In genomic region chr1:27101696-27102095, GRCh38 we compare ENCODE assay signal across 20 cellular contexts. TPM values are rescaled to one million over a fixed set of nuclear protein-coding genes. Genes with fewer than 3 reads are reported as not detected.
DNase-seq lines count a peak whose midpoint lies in the region; ATAC-seq, FAIRE-seq and TF ChIP-seq lines count a peak whose summit lies in the region.
"Had no signal": no experiment of that assay in that cellular context is flagged by ENCODE, and none has a peak within 500 bp of the region (broad histone marks: within the 10 kb centered on the region; RNA-seq: fewer than 3 reads in every experiment).

No MANE protein-coding gene starts in this region.

- DNase-seq in right cardiac atrium (peak in 2 of 3 donors; percentile 62 to 69), left cardiac atrium (no peak), Karpas-422 (no peak), kidney (peak; percentile 81), NCI-H2081 (lab: John Stamatoyannopoulos, UW) (no peak), COLO829 (ENCODE audit: low spot score) (no peak), testis (no peak)
- DNase-seq in stimulated activated effector memory CD8-positive, alpha-beta T cell treated with anti-CD3 and anti-CD28 coated beads, Interleukin-12 subunit alpha, Interleukin-12 subunit beta, amount 100 ng/mL, for 72 hours (ENCODE audit: low spot score in 2 of 2) = no peak
- DNase-seq: Calu3; CD4-positive, CD25-positive, alpha-beta regulatory T cell; DMS79; EL; GOT3; HCEC 1CT had no signal

- H3K9me2 ChIP-seq in Karpas-422 (replicated peaks; ENCODE audit: insufficient read depth, low read length) = no peaks in the 10 kb centered on the region

- peaks cover 40% of the 10 kb centered on the region for H3K4me1 Mint-ChIP-seq in stimulated activated effector memory CD8-positive, alpha-beta T cell treated with anti-CD3 and anti-CD28 coated beads, Interleukin-12 subunit alpha, Interleukin-12 subunit beta, amount 100 ng/mL, for 72 hours

- 0 out of 2 replicates have a peak, but pooled peaks cover 15% of the 10 kb centered on the region for H3K36me3 ChIP-seq in Karpas-422 (ENCODE audit: insufficient read depth, low read length)
- no peaks in the 10 kb centered on the region for H3K36me3 ChIP-seq in kidney (ENCODE audit: control insufficient read depth in 1 of 2, insufficient read depth in 2 of 2, low read length in 2 of 2)
- H3K36me3 ChIP-seq in testis (ENCODE audit: low read depth, missing control alignments) = no peaks in the 10 kb centered on the region

- no peak for FAIRE-seq in kidney (lab: Jason Lieb, UNC)
- FAIRE-seq: A204.1, G401.6, GM12891, HepG2, HTR-8/SVneo had no signal

- H3K9ac ChIP-seq in Karpas-422 (ENCODE audit: low read length) (0 out of 2 replicates have a peak overlapping the region, but pooled peaks have one; percentile 12), kidney (ENCODE audit: low read length in 2 of 2) (no peak overlapping the region)

- 0 out of 2 replicates have a peak, but pooled peaks cover 3% of the 10 kb centered on the region for H4K20me1 ChIP-seq in Karpas-422 (ENCODE audit: insufficient read depth, low read depth, low read length)

- TF ChIP-seq CTCF in kidney (IDR thresholded peaks at IDR 0.05; ENCODE audit: borderline replicate concordance, extremely low read depth, insufficient read depth) = no peak
- TF ChIP-seq CTCF in testis (IDR thresholded peaks at IDR 0.05) = no peak

- no peaks in the 10 kb centered on the region; the same call in 1 of the 2 replicates for H3K79me2 ChIP-seq in Karpas-422 (ENCODE audit: low read length)

- H3K9me3 Mint-ChIP-seq in stimulated activated effector memory CD8-positive, alpha-beta T cell treated with anti-CD3 and anti-CD28 coated beads, Interleukin-12 subunit alpha, Interleukin-12 subunit beta, amount 100 ng/mL, for 72 hours = no peaks in the 10 kb centered on the region
- H3K9me3 Mint-ChIP-seq: CD4-positive, CD25-positive, alpha-beta regulatory T cell had no signal

- ATAC-seq in right cardiac atrium (no peak), left cardiac atrium (no peak)
- ATAC-seq in stimulated activated effector memory CD8-positive, alpha-beta T cell treated with anti-CD3 and anti-CD28 coated beads, Interleukin-12 subunit alpha, Interleukin-12 subunit beta, amount 100 ng/mL, for 72 hours = no peak

- no peak for TF ChIP-seq POLR2A in testis (IDR thresholded peaks at IDR 0.05)

- H3K36me3 Mint-ChIP-seq in stimulated activated effector memory CD8-positive, alpha-beta T cell treated with anti-CD3 and anti-CD28 coated beads, Interleukin-12 subunit alpha, Interleukin-12 subunit beta, amount 100 ng/mL, for 72 hours = peaks cover 32% of the 10 kb centered on the region

- H2AFZ ChIP-seq in Karpas-422 (ENCODE audit: low read length) = no peak overlapping the region

- 93% methylated on average over 15 of the region's 15 CpGs for WGBS in right cardiac atrium
- 87 to 90% methylated on average over 9 to 15 of the region's 15 CpGs for WGBS in testis, 2 donors

- intact Hi-C loops in right cardiac atrium (cut with DNase I) = loop anchor here (2.0 to 10.0 kb wide), 6 partner anchors 51 to 183 kb away; no protein-coding TSS in a partner anchor
- intact Hi-C loops in left cardiac atrium (cut with DNase I) = loop anchor here (2.0 to 10.0 kb wide), 5 partner anchors 56 to 293 kb away; partner anchors contain the start of genes GPR3 (in 1 of the 2) and SLC9A1 (in 1 of the 2)
- intact Hi-C loops in kidney (cut with DNase I) = loop anchor here (5.0 kb wide), 1 partner anchor 181 kb away; no protein-coding TSS in a partner anchor
- intact Hi-C loops in testis (cut with DNase I; ENCODE audit: low total_unique reads) = no loop called here

- H3K4me3 Mint-ChIP-seq in stimulated activated effector memory CD8-positive, alpha-beta T cell treated with anti-CD3 and anti-CD28 coated beads, Interleukin-12 subunit alpha, Interleukin-12 subunit beta, amount 100 ng/mL, for 72 hours = no peak overlapping the region
- H3K4me3 Mint-ChIP-seq: B cell; CD4-positive, CD25-positive, alpha-beta regulatory T cell had no signal

- peak overlapping the region; percentile 84 for H3K27ac Mint-ChIP-seq in stimulated activated effector memory CD8-positive, alpha-beta T cell treated with anti-CD3 and anti-CD28 coated beads, Interleukin-12 subunit alpha, Interleukin-12 subunit beta, amount 100 ng/mL, for 72 hours

- no peaks in the 10 kb centered on the region for H3K27me3 ChIP-seq in right cardiac atrium (ENCODE audit: control insufficient read depth, insufficient read depth)
- H3K27me3 ChIP-seq in Karpas-422 (ENCODE audit: low read length) = no peaks in the 10 kb centered on the region
- H3K27me3 ChIP-seq in testis = no peaks in the 10 kb centered on the region

- peaks cover 11% of the 10 kb centered on the region for H3K4me1 ChIP-seq in right cardiac atrium (ENCODE audit: control insufficient read depth, insufficient read depth, low read length)
- peaks cover 61% of the 10 kb centered on the region for H3K4me1 ChIP-seq in Karpas-422 (ENCODE audit: low read length)
- H3K4me1 ChIP-seq in kidney (ENCODE audit: control insufficient read depth in 1 of 2, insufficient read depth in 1 of 2, low read depth in 1 of 2, low read length in 2 of 2) = peaks cover 0 to 3% of the 10 kb centered on the region in 2 donors
- peaks cover 25% of the 10 kb centered on the region for H3K4me1 ChIP-seq in testis

- no peak overlapping the region for H3K27ac ChIP-seq in right cardiac atrium (ENCODE audit: low read length)
- H3K27ac ChIP-seq in Karpas-422 (ENCODE audit: low read length) = no peak overlapping the region
- no peak overlapping the region for H3K27ac ChIP-seq in kidney (ENCODE audit: low read depth in 2 of 2, low read length in 2 of 2)
- H3K27ac ChIP-seq in testis = no peak overlapping the region

- H3K4me3 ChIP-seq in right cardiac atrium (ENCODE audit: low read length) = no peak overlapping the region
- H3K4me3 ChIP-seq in Karpas-422 (ENCODE audit: low read length) = no peak overlapping the region
- H3K4me3 ChIP-seq in kidney (ENCODE audit: low read length in 2 of 2) = no peak overlapping the region
- no peak overlapping the region for H3K4me3 ChIP-seq in testis

- H3K4me2 ChIP-seq in Karpas-422 (ENCODE audit: low read depth, low read length, poor library complexity, severe bottlenecking) = no peak overlapping the region

- H3K9me3 ChIP-seq in right cardiac atrium (ENCODE audit: control insufficient read depth, low read length) = no peaks in the 10 kb centered on the region
- no peaks in the 10 kb centered on the region for H3K9me3 ChIP-seq in Karpas-422 (ENCODE audit: low read length)
- no peaks in the 10 kb centered on the region for H3K9me3 ChIP-seq in kidney (ENCODE audit: control insufficient read depth in 1 of 2, low read length in 2 of 2)
- no peaks in the 10 kb centered on the region for H3K9me3 ChIP-seq in testis

RNA-seq across cellular contexts. Expression of gene SLC9A1, which starts 53.2 kb away (rescaled TPM):
- 10 to 100 TPM; 22.8 to 39.3 (median 35.4) TPM for total RNA-seq in right cardiac atrium
- polyA plus RNA-seq in right cardiac atrium = 21.5 TPM
- total RNA-seq in left cardiac atrium = 10 to 100 TPM; 17.4 to 37.3 TPM
- total RNA-seq in Karpas-422 (2014; rRNA removed; shearing (Covaris generic); ENCODE audit: low replicate concordance) = 35.3 and 48.6 TPM in 2 replicates
- total RNA-seq in kidney = 29.8 TPM
- 19.3 TPM for polyA plus RNA-seq in kidney (ENCODE audit: insufficient read depth, low read depth, low replicate concordance)
- 10 to 100 TPM; 16.8 to 26.4 TPM for total RNA-seq in testis
- 33.5 TPM for polyA plus RNA-seq in testis (ENCODE audit: insufficient read depth, low read depth, low replicate concordance)

Comparison
In these comparisons a context has a peak if more than half of its experiments do, and no peak if none do; other contexts are left out.
1. DNase-seq: peak in right cardiac atrium (2 of 3) and kidney (single experiment); none in left cardiac atrium (single experiment), Karpas-422 (single experiment), stimulated activated effector memory CD8-positive, alpha-beta T cell treated with anti-CD3 and anti-CD28 coated beads, Interleukin-12 subunit alpha, Interleukin-12 subunit beta, amount 100 ng/mL, for 72 hours (0 of 2), NCI-H2081 (0 of 2), COLO829 (single experiment) and testis (single experiment).